28 cellular contexts compared by ENCODE assay signal in the genomic region with DNA sequence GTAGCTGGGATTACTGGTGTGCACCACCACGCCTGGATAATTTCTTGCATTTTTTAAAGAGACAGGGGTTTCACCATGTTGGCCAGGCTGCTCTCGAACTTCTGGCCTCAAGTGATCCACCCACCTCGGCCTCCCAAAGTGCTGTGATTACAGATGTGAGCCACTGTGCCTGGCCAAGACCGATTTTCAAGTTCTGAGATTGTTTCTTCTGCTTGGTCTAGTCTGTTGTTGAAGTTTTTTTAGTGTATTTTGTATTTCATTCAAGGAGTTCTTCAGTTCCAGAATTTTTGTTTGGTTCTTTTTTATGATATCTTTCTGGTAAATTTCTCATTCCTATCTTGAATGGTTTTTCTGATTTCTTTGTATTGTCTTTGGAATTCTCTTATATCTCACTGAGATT.
"Had no signal": no experiment of that assay in that cellular context is flagged by ENCODE, and none has a peak within 500 bp of the region (broad histone marks: within the 10 kb centered on the region; RNA-seq: fewer than 3 reads in every experiment).

No MANE protein-coding gene starts in this region.

- H2AFZ ChIP-seq: neural progenitor cell, parathyroid adenoma had no signal

- H3K4me2 ChIP-seq: neural progenitor cell, smooth muscle cell had no signal

- H3K79me2 ChIP-seq: parathyroid adenoma had no signal

- H3K27me3 Mint-ChIP-seq: naive thymus-derived CD4-positive, alpha-beta T cell; progenitor cell of endocrine pancreas; stimulated activated naive B cell treated with anti-CD40 and anti-IgM and Interleukin-4, amounts not matched to agents 10 μg/mL and 1 μg/mL and 100 μg/mL, for 72 hours; stimulated activated naive CD8-positive, alpha-beta T cell treated with anti-CD3 and anti-CD28 coated beads, Interleukin-15, Interleukin-2, amounts not matched to agents 100 ng/mL and 50 ng/mL, for 24 hours; type B pancreatic cell had no signal

- H3K27me3 ChIP-seq: neural progenitor cell, ovary, spleen, stomach, tibial artery, transverse colon, upper lobe of right lung, uterus had no signal

- DNase-seq: naive thymus-derived CD4-positive, alpha-beta T cell; occipital lobe; ovary; psoas muscle; right cardiac atrium; spleen; stimulated activated CD4-positive, alpha-beta T cell treated with anti-CD3 and anti-CD28 coated beads, Interleukin-12 subunit alpha, Interleukin-12 subunit beta, amount 100 ng/mL, for 4 hours; stimulated activated CD4-positive, alpha-beta T cell treated with anti-CD3 and anti-CD28 coated beads, Interleukin-1b, Interleukin-23, amount 100 ng/mL, for 48 hours; stimulated activated CD4-positive, alpha-beta T cell treated with anti-CD3 and anti-CD28 coated beads, Interleukin-4, amount 100 ng/mL, for 1 hour; stimulated activated CD4-positive, alpha-beta T cell treated with anti-CD3 and anti-CD28 coated beads, Interleukin-4, amount 100 ng/mL, for 4 hours; stimulated activated CD8-positive, alpha-beta memory T cell treated with anti-CD3 and anti-CD28 coated beads, Interleukin-4, amount 100 ng/mL, for 48 hours; stimulated activated naive B cell treated with anti-CD40 and anti-IgM and Interleukin-4, amounts not matched to agents 10 μg/mL and 1 μg/mL and 100 μg/mL, for 72 hours; stimulated activated naive CD4-positive, alpha-beta T cell treated with Interleukin-2 at 50 U/mL for 16 hours; stomach; tibial artery; transverse colon; upper lobe of right lung; uterus had no signal

- H3K27ac ChIP-seq: neural progenitor cell, ovary, parathyroid adenoma, psoas muscle, skin epidermis, spleen, stomach, thoracic aorta, tibial artery, transverse colon, upper lobe of right lung, uterus had no signal

- H3K4me3 ChIP-seq: neural progenitor cell, ovary, psoas muscle, skin epidermis, smooth muscle cell, spleen, stomach, thoracic aorta, tibial artery, transverse colon, upper lobe of right lung, uterus had no signal

- H3K27ac Mint-ChIP-seq: nephron; neural progenitor cell; progenitor cell of endocrine pancreas; stimulated activated naive B cell treated with anti-CD40 and anti-IgM and Interleukin-4, amounts not matched to agents 10 μg/mL and 1 μg/mL and 100 μg/mL, for 72 hours; stimulated activated naive CD8-positive, alpha-beta T cell treated with anti-CD3 and anti-CD28 coated beads, Interleukin-15, Interleukin-2, amounts not matched to agents 100 ng/mL and 50 ng/mL, for 24 hours; type B pancreatic cell had no signal

- H3K9ac ChIP-seq: neural progenitor cell, parathyroid adenoma had no signal

- H3K4me3 Mint-ChIP-seq: naive thymus-derived CD4-positive, alpha-beta T cell; nephron; neural progenitor cell; stimulated activated naive B cell treated with anti-CD40 and anti-IgM and Interleukin-4, amounts not matched to agents 10 μg/mL and 1 μg/mL and 100 μg/mL, for 72 hours; stimulated activated naive CD8-positive, alpha-beta T cell treated with anti-CD3 and anti-CD28 coated beads, Interleukin-15, Interleukin-2, amounts not matched to agents 100 ng/mL and 50 ng/mL, for 24 hours; type B pancreatic cell had no signal

- H3K4me1 ChIP-seq: neural progenitor cell, parathyroid adenoma, psoas muscle, spleen, stomach, tibial artery, transverse colon, upper lobe of right lung, uterus had no signal

- H3K4me1 Mint-ChIP-seq: nephron, neural progenitor cell had no signal

- H3K36me3 ChIP-seq: neural progenitor cell, ovary, uterus had no signal

- ATAC-seq: naive thymus-derived CD4-positive, alpha-beta T cell; psoas muscle; right cardiac atrium; sciatic nerve; stimulated activated naive B cell treated with anti-CD40 and anti-IgM and Interleukin-4, amounts not matched to agents 10 μg/mL and 1 μg/mL and 100 μg/mL, for 72 hours had no signal

- H3K9me3 ChIP-seq: upper lobe of right lung had no signal
